Comparison of ENCODE assay signal across 9 cellular contexts in genomic region chr6:108689279-108690161, GRCh38.
DNase-seq lines count a peak whose midpoint lies in the region; ATAC-seq lines count a peak whose summit lies in the region.
"Had no signal": no experiment of that assay in that cellular context is flagged by ENCODE, and none has a peak within 500 bp of the region (broad histone marks: within the 10 kb centered on the region; RNA-seq: fewer than 3 reads in every experiment).

No MANE protein-coding gene starts in this region.

- ATAC-seq in sciatic nerve (peak; percentile 94), HG03460 (IDR thresholded peaks at IDR 0.05; ENCODE audit: unreplicated experiment) (no peak)
- ATAC-seq in activated CD4-positive, CD25-positive, alpha-beta regulatory T cell treated with anti-CD3 and anti-CD28 coated beads, Interleukin-2, amount 50 U/mL, for 24 hours = no peak

- peak; percentile 68 for DNase-seq in GF-D8 (lab: John Stamatoyannopoulos, UW)
- peak; percentile 1 for DNase-seq in SIG-M5 (lab: John Stamatoyannopoulos, UW)
- peak; percentile 17 to 78 (median 47) for DNase-seq in head of caudate nucleus
- peak; percentile 86 for DNase-seq in sciatic nerve (ENCODE audit: low spot score)
- DNase-seq in activated naive CD4-positive, alpha-beta T cell treated with anti-CD3 and anti-CD28 coated beads, Interleukin-2, amount 50 U/mL, for 16 hours = no peak
- DNase-seq in activated gamma-delta T cell (lab: John Stamatoyannopoulos, UW) = no peak
- DNase-seq: NCI-H2029 treated with DMSO at 0.1 percent for 48 hours had no signal

- intact Hi-C loops in head of caudate nucleus (cut with DNase I) (no loop called here), sciatic nerve (cut with DNase I) (no loop called here)

Comparison
In these comparisons a context has a peak if more than half of its experiments do, and no peak if none do; other contexts are left out.
1. DNase-seq: peak in GF-D8 (single experiment), SIG-M5 (single experiment), head of caudate nucleus (42 of 42) and sciatic nerve (single experiment); none in activated naive CD4-positive, alpha-beta T cell treated with anti-CD3 and anti-CD28 coated beads, Interleukin-2, amount 50 U/mL, for 16 hours (single experiment) and activated gamma-delta T cell (single experiment).